In genomic region chr10:110701618-110701971, GRCh38 we compare ENCODE assay signal across 24 cellular contexts. TPM values are rescaled to one million over a fixed set of nuclear protein-coding genes. Genes with fewer than 3 reads are reported as not detected.
DNase-seq lines count a peak whose midpoint lies in the region; ATAC-seq and TF ChIP-seq lines count a peak whose summit lies in the region.
"Had no signal": no experiment of that assay in that cellular context is flagged by ENCODE, and none has a peak within 500 bp of the region (broad histone marks: within the 10 kb centered on the region; RNA-seq: fewer than 3 reads in every experiment).

No MANE protein-coding gene starts in this region.

- peaks cover 21% of the 10 kb centered on the region for H3K4me1 Mint-ChIP-seq in WTC11
- H3K4me1 Mint-ChIP-seq: activated B cell treated with CpG ODN at 0.5 μM for 24 hours; stimulated activated memory B cell treated with anti-CD40 and anti-IgM and Interleukin-4, amounts not matched to agents 10 μg/mL and 1 μg/mL and 100 μg/mL, for 72 hours had no signal

- peaks cover 0 to 5% (median 0%) of the 10 kb centered on the region in 12 donors for H3K9me3 ChIP-seq in heart left ventricle
- no peaks in the 10 kb centered on the region for H3K9me3 ChIP-seq in gastrocnemius medialis
- H3K9me3 ChIP-seq in MG63, result no peaks in the 10 kb centered on the region
- H3K9me3 ChIP-seq: A549, lower lobe of right lung, SJSA1, testis had no signal

- TF ChIP-seq POLR2A in heart left ventricle (IDR thresholded peaks at IDR 0.05) (no peak), gastrocnemius medialis (IDR thresholded peaks at IDR 0.05) (no peak)

- H3K27ac Mint-ChIP-seq in WTC11, result no peak overlapping the region
- H3K27ac Mint-ChIP-seq: activated B cell treated with CpG ODN at 0.5 μM for 24 hours; activated CD4-positive, alpha-beta memory T cell treated with anti-CD3 and anti-CD28 coated beads, Interleukin-2, amount 10 ng/mL, durations not matched to agents 7 days and 5 days; effector memory CD8-positive, alpha-beta T cell; stimulated activated memory B cell treated with anti-CD40 and anti-IgM and Interleukin-4, amounts not matched to agents 10 μg/mL and 1 μg/mL and 100 μg/mL, for 72 hours had no signal

- H3K4me1 ChIP-seq in heart left ventricle, result peaks cover 0 to 65% (median 20%) of the 10 kb centered on the region in 12 donors
- H3K4me1 ChIP-seq in gastrocnemius medialis, result peaks cover 42 to 58% of the 10 kb centered on the region in 2 donors
- H3K4me1 ChIP-seq: A549, lower lobe of right lung, testis had no signal

- in situ Hi-C loops in gastrocnemius medialis (cut with MboI; ENCODE audit: low sequenced_read_pairs in 4 of 4), result no loop called here

- no peaks in the 10 kb centered on the region for H3K9me3 Mint-ChIP-seq in WTC11
- H3K9me3 Mint-ChIP-seq: activated CD4-positive, alpha-beta memory T cell treated with anti-CD3 and anti-CD28 coated beads, Interleukin-2, amount 10 ng/mL, durations not matched to agents 7 days and 5 days; effector memory CD8-positive, alpha-beta T cell; stimulated activated memory B cell treated with anti-CD40 and anti-IgM and Interleukin-4, amounts not matched to agents 10 μg/mL and 1 μg/mL and 100 μg/mL, for 72 hours had no signal

- H3K27ac ChIP-seq in heart left ventricle (peak overlapping the region in 10 of 12 donors; percentile 30 to 94 (median 81)), gastrocnemius medialis (peak overlapping the region; percentile 86 to 94 (median 88))
- H3K27ac ChIP-seq: A549, lower lobe of right lung, testis had no signal

- POLR2A ChIA-PET in WTC11 (lab: Charles Lee), result no interaction called here

- ATAC-seq in heart left ventricle (no peak), Right ventricle myocardium superior (ENCODE audit: poor library complexity) (no peak), WTC11 (peak; percentile 57), gastrocnemius medialis (no peak), HG02610 (IDR thresholded peaks at IDR 0.05; ENCODE audit: unreplicated experiment) (no peak)
- ATAC-seq: effector memory CD8-positive, alpha-beta T cell; lower lobe of right lung; stimulated activated memory B cell treated with anti-CD40 and anti-IgM and Interleukin-4, amounts not matched to agents 10 μg/mL and 1 μg/mL and 100 μg/mL, for 72 hours had no signal

- DNase-seq in heart left ventricle (no peak), Right ventricle myocardium superior (no peak), WTC11 (ENCODE audit: low spot score) (no peak), iPS-NIHi7 (ENCODE audit: extremely low spot score) (peak; percentile 49), gastrocnemius medialis (no peak), activated gamma-delta T cell (lab: John Stamatoyannopoulos, UW) (no peak), MG63 (no peak)
- DNase-seq: activated B cell treated with CpG ODN at 0.5 μM for 24 hours; activated CD4-positive, alpha-beta memory T cell treated with anti-CD3 and anti-CD28 coated beads, Interleukin-2, amount 10 ng/mL, durations not matched to agents 7 days and 5 days; activated naive CD4-positive, alpha-beta T cell; amygdala; C1 segment of cervical spinal cord; Calu3; cerebellar nuclear complex; effector memory CD8-positive, alpha-beta T cell; EL; lower lobe of right lung; NCI-H2171 treated with DMSO at 0.1 percent for 48 hours; stimulated activated CD4-positive, alpha-beta T cell treated with anti-CD3 and anti-CD28 coated beads, Interleukin-1b, Interleukin-23, amount 100 ng/mL, for 48 hours; testis had no signal

- no peaks in the 10 kb centered on the region for H3K27me3 ChIP-seq in heart left ventricle
- no peaks in the 10 kb centered on the region for H3K27me3 ChIP-seq in gastrocnemius medialis
- no peaks in the 10 kb centered on the region for H3K27me3 ChIP-seq in MG63
- H3K27me3 ChIP-seq: SJSA1, testis had no signal

- H3K27me3 Mint-ChIP-seq in WTC11 (ENCODE audit: low read depth), result no peaks in the 10 kb centered on the region

- TF ChIP-seq CTCF in heart left ventricle (IDR thresholded peaks at IDR 0.05) (no peak), WTC11 (IDR thresholded peaks at IDR 0.05) (no peak), gastrocnemius medialis (IDR thresholded peaks at IDR 0.05 in 4 of 5, conservative IDR thresholded peaks at IDR 0.05 in 1 of 5) (no peak)

- no peak overlapping the region for H3K4me3 ChIP-seq in heart left ventricle
- no peak overlapping the region for H3K4me3 ChIP-seq in gastrocnemius medialis
- H3K4me3 ChIP-seq in MG63, result no peak overlapping the region
- H3K4me3 ChIP-seq: A549, lower lobe of right lung, SJSA1, testis had no signal

- WGBS in heart left ventricle, 4 donors, result 44 to 60% (median 49%) methylated on average over 3 of the region's 3 CpGs

- intact Hi-C loops in heart left ventricle (cut with DNase I) (no loop called here), Right ventricle myocardium superior (cut with DNase I) (no loop called here), gastrocnemius medialis (cut with DNase I; ENCODE audit: low total_unique reads) (no loop called here)

- H3K36me3 Mint-ChIP-seq in WTC11, result no peaks in the 10 kb centered on the region
- H3K36me3 Mint-ChIP-seq: stimulated activated memory B cell treated with anti-CD40 and anti-IgM and Interleukin-4, amounts not matched to agents 10 μg/mL and 1 μg/mL and 100 μg/mL, for 72 hours had no signal

- H3K36me3 ChIP-seq in heart left ventricle (no peaks in the 10 kb centered on the region), gastrocnemius medialis (no peaks in the 10 kb centered on the region), MG63 (no peaks in the 10 kb centered on the region)
- H3K36me3 ChIP-seq: lower lobe of right lung had no signal

- no peak overlapping the region for H3K4me3 Mint-ChIP-seq in WTC11
- H3K4me3 Mint-ChIP-seq: activated B cell treated with CpG ODN at 0.5 μM for 24 hours; activated CD4-positive, alpha-beta memory T cell treated with anti-CD3 and anti-CD28 coated beads, Interleukin-2, amount 10 ng/mL, durations not matched to agents 7 days and 5 days; effector memory CD8-positive, alpha-beta T cell; stimulated activated memory B cell treated with anti-CD40 and anti-IgM and Interleukin-4, amounts not matched to agents 10 μg/mL and 1 μg/mL and 100 μg/mL, for 72 hours had no signal

- CTCF ChIA-PET in WTC11 (lab: Charles Lee), result interaction anchor here (0.6 to 1.8 kb wide), 5 partner anchors 15 to 395 kb away, joined by 3 to 9 read pairs (median 3); no protein-coding TSS in a partner anchor

TF ChIP-seq in WTC11, 78 proteins besides CTCF, POLR2A, EP300 and RAD21 (continues in another document):
- TF ChIP-seq SOX15 (CRISPR knock-in tag; IDR thresholded peaks at IDR 0.05) (no peak), ZNF219 (CRISPR knock-in tag; IDR thresholded peaks at IDR 0.05; ENCODE audit: borderline replicate concordance) (no peak), PRRX2 (CRISPR knock-in tag; IDR thresholded peaks at IDR 0.05) (no peak), CBFB (CRISPR knock-in tag; IDR thresholded peaks at IDR 0.05; ENCODE audit: low read depth) (no peak), ERG (CRISPR knock-in tag; IDR thresholded peaks at IDR 0.05) (no peak), NFATC4 (CRISPR knock-in tag; IDR thresholded peaks at IDR 0.05) (no peak), CDX4 (CRISPR knock-in tag; IDR thresholded peaks at IDR 0.05; ENCODE audit: borderline replicate concordance) (no peak), EMX1 (CRISPR knock-in tag; IDR thresholded peaks at IDR 0.05) (no peak), ETV6 (CRISPR knock-in tag; IDR thresholded peaks at IDR 0.05) (no peak), GRHL2 (CRISPR knock-in tag; IDR thresholded peaks at IDR 0.05; ENCODE audit: insufficient replicate concordance, severe bottlenecking) (no peak), ZNF263 (CRISPR knock-in tag; IDR thresholded peaks at IDR 0.05; ENCODE audit: low read depth) (no peak), ATF6 (CRISPR knock-in tag; IDR thresholded peaks at IDR 0.05) (no peak)

RNA-seq across cellular contexts. Expression of gene RBM20, which starts 57.5 kb away (rescaled TPM):
- 100 to 1,000 TPM in 4 of 9 donors, 10 to 100 TPM in 5; 73.0 to 152 (median 96.9) TPM for total RNA-seq in heart left ventricle
- polyA plus RNA-seq in heart left ventricle, result 10 to 100 TPM; 29.9 to 53.5 TPM
- 103 TPM for total RNA-seq in Right ventricle myocardium superior
- 0.37 to 0.52 TPM (median 0.41 TPM) in 3 replicates for total RNA-seq in WTC11 (2021)
- 10 to 100 TPM in 2 of 4 donors, 1 to 10 TPM in 2; 7.4 to 18.4 (median 10.2) TPM for total RNA-seq in gastrocnemius medialis
- total RNA-seq in MG63 (2014; rRNA removed; shearing (Covaris generic); ENCODE audit: low replicate concordance), result not detected in 2 replicates
- total RNA-seq: Calu3 had no signal
